ENCODE assay signal across 1 cellular context in genomic region chr2:96739051-96739632, GRCh38.
TF ChIP-seq lines count a peak whose summit lies in the region.

No MANE protein-coding gene starts in this region.

TF ChIP-seq in HepG2, 621 proteins besides CTCF, POLR2A, EP300 and RAD21 (continued from another document):
- TF ChIP-seq PAXIP1 (CRISPR knock-in tag; conservative IDR thresholded peaks at IDR 0.05) (peak; percentile 22; the same call in 1 of the 2 replicates), DDIT3 (CRISPR knock-in tag; IDR thresholded peaks at IDR 0.05) (no peak), ZNF530 (CRISPR knock-in tag; IDR thresholded peaks at IDR 0.05; ENCODE audit: low read depth) (no peak), ONECUT2 (CRISPR knock-in tag; IDR thresholded peaks at IDR 0.05) (no peak), ZNF142 (CRISPR knock-in tag; IDR thresholded peaks at IDR 0.05) (0 out of 2 replicates have a peak, but pooled peaks have one; percentile 29), TOE1 (CRISPR knock-in tag; IDR thresholded peaks at IDR 0.05) (0 out of 2 replicates have a peak, but pooled peaks have one; percentile 8), ZNF12 (CRISPR knock-in tag; IDR thresholded peaks at IDR 0.05) (peak; percentile 11; the same call in 1 of the 2 replicates), POGK (CRISPR knock-in tag; conservative IDR thresholded peaks at IDR 0.05) (0 out of 2 replicates have a peak, but pooled peaks have one; percentile 13), ATF3 (CRISPR knock-in tag; IDR thresholded peaks at IDR 0.05) (no peak), ZNF280D (CRISPR knock-in tag; IDR thresholded peaks at IDR 0.05) (no peak), ZNF724P (CRISPR knock-in tag; IDR thresholded peaks at IDR 0.05; ENCODE audit: borderline replicate concordance) (no peak), ZNF747 (CRISPR knock-in tag; IDR thresholded peaks at IDR 0.05; ENCODE audit: borderline replicate concordance) (no peak), TBP (CRISPR knock-in tag; IDR thresholded peaks at IDR 0.05) (no peak), ZNF136 (CRISPR knock-in tag; IDR thresholded peaks at IDR 0.05; ENCODE audit: low read depth) (no peak), EZH2 (conservative IDR thresholded peaks at IDR 0.05; ENCODE audit: low read depth, low read length) (no peak), ZNF30 (CRISPR knock-in tag; IDR thresholded peaks at IDR 0.05) (0 out of 2 replicates have a peak, but pooled peaks have one; percentile 42), ZBTB39 (CRISPR knock-in tag; IDR thresholded peaks at IDR 0.05) (0 out of 2 replicates have a peak, but pooled peaks have one; percentile 32), GLI4 (CRISPR knock-in tag; IDR thresholded peaks at IDR 0.05; ENCODE audit: borderline replicate concordance) (0 out of 2 replicates have a peak, but pooled peaks have one; percentile 3), ZNF18 (CRISPR knock-in tag; IDR thresholded peaks at IDR 0.05; ENCODE audit: insufficient replicate concordance) (peak; percentile 58), ZSCAN25 (CRISPR knock-in tag; IDR thresholded peaks at IDR 0.05) (0 out of 2 replicates have a peak, but pooled peaks have one; percentile 22), ZNF557 (CRISPR knock-in tag; IDR thresholded peaks at IDR 0.05) (0 out of 2 replicates have a peak, but pooled peaks have one; percentile 13), TERF1 (CRISPR knock-in tag; IDR thresholded peaks at IDR 0.05) (no peak), KLF13 (CRISPR knock-in tag; IDR thresholded peaks at IDR 0.05) (no peak), ESRRA (CRISPR knock-in tag; IDR thresholded peaks at IDR 0.05; ENCODE audit: low read depth) (no peak)
